8 cellular contexts compared by ENCODE assay signal in genomic region chr6:2877057-2877882, GRCh38. TPM values are rescaled to one million over a fixed set of nuclear protein-coding genes. Genes with fewer than 3 reads are reported as not detected.
DNase-seq lines count a peak whose midpoint lies in the region; ATAC-seq and TF ChIP-seq lines count a peak whose summit lies in the region.

No MANE protein-coding gene starts in this region.

- POLR2A ChIA-PET in T-cell (lab: Charles Lee): interaction anchor here (0.5 to 1.5 kb wide), 6 partner anchors 14 to 122 kb away, joined by 3 to 8 read pairs (median 4); no protein-coding TSS in a partner anchor

- H3K27me3 Mint-ChIP-seq in T-cell: no peaks in the 10 kb centered on the region

- H3K4me3 Mint-ChIP-seq in T-cell: peak overlapping the region; percentile 66 to 88 (median 86)

- H3K36me3 Mint-ChIP-seq in T-cell: no peaks in the 10 kb centered on the region

- 70% methylated on average over 13 of the region's 13 CpGs for WGBS in prostate gland

- CTCF ChIA-PET in T-cell (lab: Charles Lee): interaction anchor here (0.9 to 2.2 kb wide), 9 partner anchors 8 to 34 kb away, joined by 3 to 26 read pairs (median 4); no protein-coding TSS in a partner anchor

- H3K27ac Mint-ChIP-seq in T-cell: peak overlapping the region; percentile 94 to 99

- TF ChIP-seq POLR2A in prostate gland (IDR thresholded peaks at IDR 0.05): no peak

- H3K9me3 Mint-ChIP-seq in T-cell: peaks cover 0 to 6% (median 0%) of the 10 kb centered on the region in 3 donors

- ATAC-seq in T-cell (replicated peaks in 1 of 4): no peak
- no peak for ATAC-seq in GM21423 (IDR thresholded peaks at IDR 0.05; ENCODE audit: unreplicated experiment)

- H3K36me3 ChIP-seq in ES-I3 (ENCODE audit: insufficient read depth, low read length) (no peaks in the 10 kb centered on the region), prostate gland (no peaks in the 10 kb centered on the region)

- H3K4me1 ChIP-seq in ES-I3 (ENCODE audit: insufficient read depth, low read length) (peaks cover 31% of the 10 kb centered on the region), prostate gland (replicated peaks) (no peaks in the 10 kb centered on the region)

- H3K27ac ChIP-seq in prostate gland: peak overlapping the region; percentile 58 to 64

- H3K9ac ChIP-seq in ES-I3 (ENCODE audit: low read depth, low read length): peak overlapping the region; percentile 31

- H3K4me3 ChIP-seq in fibroblast of mammary gland (ENCODE audit: control insufficient read depth, low read depth, low read length) (no peak overlapping the region), prostate gland (no peak overlapping the region)

- no peaks in the 10 kb centered on the region for H3K27me3 ChIP-seq in prostate gland (replicated peaks; ENCODE audit: insufficient read depth)

- H3K4me1 Mint-ChIP-seq in T-cell: peaks cover 83 to 89% (median 89%) of the 10 kb centered on the region in 3 donors

- TF ChIP-seq CTCF in fibroblast of mammary gland (conservative IDR thresholded peaks at IDR 0.05; ENCODE audit: control insufficient read depth, insufficient read depth, low read depth, low read length): no peak
- no peak for TF ChIP-seq CTCF in prostate gland (IDR thresholded peaks at IDR 0.05)

- intact Hi-C loops in prostate gland (cut with DNase I): no loop called here
- intact Hi-C loops in head of caudate nucleus (cut with DNase I): no loop called here

- H3K9me3 ChIP-seq in ES-I3 (ENCODE audit: control insufficient read depth, insufficient read depth, low read length): no peaks in the 10 kb centered on the region
- H3K9me3 ChIP-seq in prostate gland: no peaks in the 10 kb centered on the region

- DNase-seq in T-cell (no peak), fibroblast of mammary gland (ENCODE audit: low read depth) (peak; percentile 76), prostate gland (ENCODE audit: low spot score) (no peak), head of caudate nucleus (no peak), NCI-H446 treated with DMSO at 0.1 percent for 48 hours (lab: John Stamatoyannopoulos, UW) (no peak)
- no peak for DNase-seq in stimulated activated CD4-positive, alpha-beta T cell treated with anti-CD3 and anti-CD28 coated beads, Interleukin-4, amount 100 ng/mL, for 1 hour

RNA-seq across cellular contexts. Expression of gene SERPINB9, which starts 25.8 kb away (rescaled TPM):
- total RNA-seq in T-cell (10 to 100 TPM; 43.2 to 57.2 (median 47.1) TPM), prostate gland (10 to 100 TPM in 1 of 2 donors, 1 to 10 TPM in 1; 3.3 to 50.3 TPM)

RNA-seq across cellular contexts. Expression of gene SERPINB1, which starts 35.6 kb away (rescaled TPM):
- total RNA-seq in T-cell: 10 to 100 TPM; 40.3 to 60.9 (median 50.7) TPM
- 10 to 100 TPM; 27.5 to 31.1 TPM for total RNA-seq in prostate gland
